In genomic region chr20:47785900-47786762, GRCh38 we compare ENCODE assay signal across 1 cellular context.
TF ChIP-seq lines count a peak whose summit lies in the region.

No MANE protein-coding gene starts in this region.

TF ChIP-seq in GM12878, 131 proteins besides CTCF, POLR2A, EP300 and RAD21 (continued from another document):
- TF ChIP-seq BCLAF1 (IDR thresholded peaks at IDR 0.05) (no peak), SUZ12 (IDR thresholded peaks at IDR 0.05; ENCODE audit: unreplicated experiment) (peak; percentile 92), TCF7 (IDR thresholded peaks at IDR 0.05; ENCODE audit: borderline replicate concordance) (no peak), ZNF622 (IDR thresholded peaks at IDR 0.05) (no peak), LARP7 (IDR thresholded peaks at IDR 0.05) (no peak), YY1 (IDR thresholded peaks at IDR 0.05; ENCODE audit: low read depth, low read length) (0 out of 2 replicates have a peak, but pooled peaks have one; percentile 44), SKIL (IDR thresholded peaks at IDR 0.05; ENCODE audit: low read depth, poor library complexity, severe bottlenecking) (no peak), MXI1 (IDR thresholded peaks at IDR 0.05; ENCODE audit: low read depth, low read length) (0 out of 2 replicates have a peak, but pooled peaks have one; percentile 10), ETV6 (conservative IDR thresholded peaks at IDR 0.05 in 1 of 2, IDR thresholded peaks at IDR 0.05 in 1 of 2; ENCODE audit: borderline replicate concordance in 1 of 2, low read depth in 1 of 2) (0 out of 4 replicates have a peak, but pooled peaks of 1 of the 2 experiments have one; percentile 35), PBX3 (IDR thresholded peaks at IDR 0.05; ENCODE audit: insufficient replicate concordance, low read depth, low read length) (no peak), ZNF274 (IDR thresholded peaks at IDR 0.05; ENCODE audit: insufficient read depth, insufficient read length) (no peak), E2F8 (IDR thresholded peaks at IDR 0.05; ENCODE audit: low read depth, partially characterized antibody) (no peak), ZNF207 (IDR thresholded peaks at IDR 0.05; ENCODE audit: borderline replicate concordance) (no peak), SIX5 (IDR thresholded peaks at IDR 0.05; ENCODE audit: low read depth, low read length, severe bottlenecking) (no peak), IRF4 (IDR thresholded peaks at IDR 0.05; ENCODE audit: low read depth, low read length) (no peak), MEF2A (IDR thresholded peaks at IDR 0.05; ENCODE audit: insufficient read depth, low read depth, low read length) (no peak), BRCA1 (IDR thresholded peaks at IDR 0.05; ENCODE audit: low read depth, low read length) (no peak), DPF2 (IDR thresholded peaks at IDR 0.05) (no peak), HDAC6 (IDR thresholded peaks at IDR 0.05; ENCODE audit: unreplicated experiment) (no peak), RFX5 (IDR thresholded peaks at IDR 0.05; ENCODE audit: low read depth, low read length) (no peak), NFXL1 (IDR thresholded peaks at IDR 0.05; ENCODE audit: borderline replicate concordance) (peak; percentile 63; the same call in 1 of the 2 replicates), FOXM1 (IDR thresholded peaks at IDR 0.05; ENCODE audit: low read depth, low read length) (no peak; the same call in 1 of the 2 replicates), MYB (IDR thresholded peaks at IDR 0.05; ENCODE audit: borderline replicate concordance, low read depth, low read length) (no peak), HDAC2 (IDR thresholded peaks at IDR 0.05) (no peak), BACH1 (IDR thresholded peaks at IDR 0.05; ENCODE audit: borderline replicate concordance) (no peak), JUND (IDR thresholded peaks at IDR 0.05; ENCODE audit: low read depth, low read length) (no peak), HCFC1 (IDR thresholded peaks at IDR 0.05; ENCODE audit: low read length) (no peak), CBX5 (IDR thresholded peaks at IDR 0.05; ENCODE audit: low read depth) (no peak), NBN (IDR thresholded peaks at IDR 0.05) (no peak)
